In genomic region chr18:63848159-63848558, GRCh38 we compare ENCODE assay signal across 1 cellular context.
TF ChIP-seq lines count a peak whose summit lies in the region.

No MANE protein-coding gene starts in this region.

TF ChIP-seq in IMR-90, 13 proteins besides CTCF, POLR2A, EP300 and RAD21:
- peak; percentile 69 for TF ChIP-seq SMC3 (IDR thresholded peaks at IDR 0.05; ENCODE audit: low read depth, low read length)
- no peak for TF ChIP-seq RCOR1 (IDR thresholded peaks at IDR 0.05; ENCODE audit: insufficient replicate concordance, low read length)
